In genomic region chr3:48186993-48187578, GRCh38 we compare ENCODE assay signal across 8 cellular contexts. TPM values are rescaled to one million over a fixed set of nuclear protein-coding genes. Genes with fewer than 3 reads are reported as not detected.
DNase-seq lines count a peak whose midpoint lies in the region; ATAC-seq and TF ChIP-seq lines count a peak whose summit lies in the region.

No MANE protein-coding gene starts in this region.

- in situ Hi-C loops in brain microvascular endothelial cell (cut with HindIII; ENCODE audit: low pct_ligation_motif_present, low sequenced_read_pairs): no loop called here

- H3K27ac ChIP-seq in ACC112 (ENCODE audit: low read depth, low read length) (peak overlapping the region; percentile 77), brain microvascular endothelial cell (peak overlapping the region; percentile 10)

- H3K4me3 ChIP-seq in ACC112 (ENCODE audit: low read depth, low read length) (peak overlapping the region; percentile 84), brain microvascular endothelial cell (ENCODE audit: low read depth, low read length) (peak overlapping the region; percentile 86)

- H3K9me3 Mint-ChIP-seq in mesothelial cell of epicardium: no peaks in the 10 kb centered on the region

- TF ChIP-seq CTCF in brain microvascular endothelial cell (IDR thresholded peaks at IDR 0.05; ENCODE audit: low read depth, low read length, missing control alignments) (no peak), mesothelial cell of epicardium (IDR thresholded peaks at IDR 0.05; ENCODE audit: unreplicated experiment) (no peak)

- peak overlapping the region; percentile 65 for H2AFZ ChIP-seq in ACC112 (ENCODE audit: low read length, unreplicated experiment)

- H3K4me3 Mint-ChIP-seq in mesothelial cell of epicardium: peak overlapping the region; percentile 84

- no peaks in the 10 kb centered on the region for H3K27me3 Mint-ChIP-seq in mesothelial cell of epicardium (ENCODE audit: low read depth)

- H3K36me3 ChIP-seq in ACC112 (ENCODE audit: insufficient read depth, low read length): peaks cover 37% of the 10 kb centered on the region
- H3K36me3 ChIP-seq in brain microvascular endothelial cell (replicated peaks): no peaks in the 10 kb centered on the region

- H3K27me3 ChIP-seq in ACC112 (ENCODE audit: insufficient read depth, low read length) (no peaks in the 10 kb centered on the region), brain microvascular endothelial cell (replicated peaks) (no peaks in the 10 kb centered on the region)

- peaks cover 49% of the 10 kb centered on the region for H3K79me2 ChIP-seq in ACC112 (ENCODE audit: control insufficient read depth, insufficient read depth, low read length, unreplicated experiment)

- H3K4me1 Mint-ChIP-seq in mesothelial cell of epicardium: peaks cover 13% of the 10 kb centered on the region

- peaks cover 13% of the 10 kb centered on the region for H3K4me1 ChIP-seq in ACC112 (ENCODE audit: control insufficient read depth, insufficient read depth, low read length, unreplicated experiment)

- peak overlapping the region; percentile 79 for H3K27ac Mint-ChIP-seq in mesothelial cell of epicardium

- ATAC-seq in GM18868 (IDR thresholded peaks at IDR 0.05; ENCODE audit: unreplicated experiment): no peak

- H3K36me3 Mint-ChIP-seq in mesothelial cell of epicardium: peaks cover 8% of the 10 kb centered on the region

- DNase-seq in HS-27A (ENCODE audit: low read depth) (peak; percentile 11), brain microvascular endothelial cell (peak; percentile 2), mesothelial cell of epicardium (ENCODE audit: low spot score in 2 of 2, unreplicated experiment in 2 of 2) (no peak), AG08395 (ENCODE audit: low spot score) (no peak), NCI-H2081 (lab: John Stamatoyannopoulos, UW) (no peak), midbrain (lab: John Stamatoyannopoulos, UW) (no peak)

RNA-seq across cellular contexts. Expression of gene CDC25A, which starts 1.1 kb away (rescaled TPM):
- total RNA-seq in mesothelial cell of epicardium: 12.1 to 13.1 TPM (median 13.0 TPM) in 3 replicates

RNA-seq across cellular contexts. Expression of gene CAMP, which starts 36.2 kb away (rescaled TPM):
- not detected in 3 replicates for total RNA-seq in mesothelial cell of epicardium

RNA-seq across cellular contexts. Expression of gene ZNF589, which starts 53.8 kb away (rescaled TPM):
- total RNA-seq in mesothelial cell of epicardium: 18.9 to 24.1 TPM (median 22.3 TPM) in 3 replicates

Comparison
In these comparisons a context has a peak if more than half of its experiments do, and no peak if none do; other contexts are left out.
1. DNase-seq: peak in HS-27A (single experiment) and brain microvascular endothelial cell (single experiment); none in mesothelial cell of epicardium (0 of 2), AG08395 (single experiment), NCI-H2081 (0 of 2) and midbrain (single experiment).